Comparison of ENCODE assay signal across 1 cellular context in the genomic region with DNA sequence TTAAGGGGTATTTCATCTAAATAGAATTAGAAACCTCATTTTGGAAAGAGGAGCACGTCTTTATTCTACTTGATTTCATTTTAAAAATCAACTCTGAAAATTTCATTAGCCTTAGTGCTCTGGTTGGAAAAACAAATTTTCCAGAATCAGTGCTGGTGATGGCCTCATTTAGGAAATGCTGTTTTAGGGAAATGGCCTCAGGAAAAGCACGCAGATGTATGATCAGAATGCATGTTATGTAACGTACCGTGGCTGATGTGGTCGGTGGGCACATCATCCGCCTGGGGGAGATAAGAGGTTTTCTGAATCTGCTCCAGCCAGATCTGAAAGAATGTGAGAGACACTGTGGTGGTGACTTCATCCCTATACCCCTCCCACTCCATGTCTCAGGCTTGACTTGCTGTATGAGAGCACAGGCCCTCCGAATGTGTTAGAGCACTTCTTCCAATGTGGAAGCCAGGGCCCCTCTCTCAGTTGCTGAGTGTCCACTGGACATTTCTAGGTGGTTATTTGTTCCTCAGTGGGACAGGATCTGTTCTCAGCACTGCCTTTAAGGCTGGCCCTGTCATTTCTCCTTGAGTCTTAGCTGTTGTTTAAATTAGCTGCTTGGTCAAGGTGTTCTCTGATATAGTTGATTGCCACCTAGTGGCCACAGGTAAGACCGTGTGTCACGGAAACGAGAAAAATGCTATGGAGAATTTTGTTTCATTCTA.
TF ChIP-seq lines count a peak whose summit lies in the region.

No MANE protein-coding gene starts in this region.

TF ChIP-seq in K562, 482 proteins besides CTCF, POLR2A, EP300 and RAD21 (continued from another document):
- TF ChIP-seq CTCFL (IDR thresholded peaks at IDR 0.05; ENCODE audit: borderline replicate concordance, insufficient read depth, low read depth, low read length, poor library complexity, severe bottlenecking) (peak; percentile 18), CBFA2T3 (IDR thresholded peaks at IDR 0.05) (peak; percentile 40; the same call in 1 of the 2 replicates), DEAF1 (CRISPR knock-in tag; IDR thresholded peaks at IDR 0.05) (peak; percentile 73; the same call in 1 of the 2 replicates), JUND (IDR thresholded peaks at IDR 0.05; ENCODE audit: borderline replicate concordance, low read depth, low read length) (no peak), JUND (tag; IDR thresholded peaks at IDR 0.05; ENCODE audit: borderline replicate concordance, low read depth, low read length) (no peak), KLF16 (IDR thresholded peaks at IDR 0.05) (0 out of 2 replicates have a peak, but pooled peaks have one; percentile 22), ZNF436 (CRISPR knock-in tag; IDR thresholded peaks at IDR 0.05) (no peak)
